Comparison of ENCODE assay signal across 33 cellular contexts in the genomic region with DNA sequence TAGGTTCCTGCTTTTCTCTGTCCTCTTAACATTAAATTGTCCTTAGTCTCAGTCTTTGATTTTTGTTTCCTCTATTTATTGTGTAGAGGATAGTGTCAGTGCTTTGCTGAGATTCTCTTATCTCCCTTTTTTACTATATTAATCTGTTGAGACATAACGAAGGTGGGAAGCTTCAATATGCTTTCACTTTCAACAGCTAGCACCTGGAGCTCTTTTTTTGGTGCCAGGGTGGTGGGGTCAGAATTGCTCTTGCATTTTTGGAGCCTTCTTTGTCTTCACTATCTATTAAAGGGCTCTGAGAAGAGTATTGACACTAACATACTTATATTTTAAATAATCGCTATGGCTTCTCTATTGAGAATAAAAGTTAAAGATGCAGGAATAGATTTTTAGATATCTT.
"Had no signal": no experiment of that assay in that cellular context is flagged by ENCODE, and none has a peak within 500 bp of the region (broad histone marks: within the 10 kb centered on the region; RNA-seq: fewer than 3 reads in every experiment).

No MANE protein-coding gene starts in this region.

- H3K36me3 Mint-ChIP-seq: activated CD4-positive, alpha-beta memory T cell treated with anti-CD3 and anti-CD28 coated beads for 36 hours; mesothelial cell of epicardium; naive thymus-derived CD8-positive, alpha-beta T cell; stimulated activated naive B cell treated with anti-CD40 and anti-IgM and Interleukin-4, amounts not matched to agents 10 μg/mL and 1 μg/mL and 100 μg/mL, for 72 hours had no signal

- H3K27me3 ChIP-seq: brain microvascular endothelial cell, pancreas, right atrium auricular region, stomach, suprapubic skin, tibial artery, upper lobe of right lung had no signal

- H3K27me3 Mint-ChIP-seq: activated CD4-positive, alpha-beta memory T cell treated with anti-CD3 and anti-CD28 coated beads for 36 hours; activated T-cell treated with anti-CD3 and anti-CD28 coated beads, Interleukin-2, amount 50 U/mL, for 24 hours; naive thymus-derived CD8-positive, alpha-beta T cell; stimulated activated naive B cell treated with anti-CD40 and anti-IgM and Interleukin-4, amounts not matched to agents 10 μg/mL and 1 μg/mL and 100 μg/mL, for 72 hours had no signal

- H3K9me3 Mint-ChIP-seq: activated T-cell treated with anti-CD3 and anti-CD28 coated beads, Interleukin-2, amount 50 U/mL, for 24 hours; mesothelial cell of epicardium; neural crest cell had no signal

- H3K36me3 ChIP-seq: brain microvascular endothelial cell, pancreas, right atrium auricular region, stomach, suprapubic skin, tibial artery, upper lobe of right lung, WERI-Rb-1 had no signal

- DNase-seq: activated CD4-positive, alpha-beta memory T cell treated with anti-CD3 and anti-CD28 coated beads for 36 hours; activated CD4-positive, alpha-beta T cell treated with anti-CD3 and anti-CD28 coated beads for 48 hours; activated CD8-positive, alpha-beta memory T cell treated with anti-CD3 and anti-CD28 coated beads, Interleukin-2, amount 50 U/mL, for 48 hours; activated gamma-delta T cell treated with Interleukin-2 at 50 U/mL for 16 hours; activated naive CD4-positive, alpha-beta T cell treated with anti-CD3 and anti-CD28 coated beads, Interleukin-2, amount 50 U/mL, for 16 hours; activated T-cell treated with anti-CD3 and anti-CD28 coated beads, Interleukin-2, amount 50 U/mL, for 24 hours; amniotic stem cell; brain microvascular endothelial cell; caudate nucleus; foreskin fibroblast; head of caudate nucleus; hypothalamus; immature natural killer cell; kidney; left colon; naive thymus-derived CD8-positive, alpha-beta T cell; nucleus accumbens; pancreas; psoas muscle; stimulated activated CD4-positive, alpha-beta T cell treated with anti-CD3 and anti-CD28 coated beads, Interleukin-15, amount 100 ng/mL, for 24 hours; stimulated activated CD4-positive, alpha-beta T cell treated with anti-CD3 and anti-CD28 coated beads, Interleukin-2, amount 100 ng/mL, for 24 hours; stimulated activated naive B cell treated with anti-CD40 and anti-IgM and Interleukin-4, amounts not matched to agents 10 μg/mL and 1 μg/mL and 100 μg/mL, for 72 hours; stomach; T-helper 9 cell; tibial artery; upper lobe of right lung; WERI-Rb-1 had no signal

- ATAC-seq: activated CD4-positive, CD25-positive, alpha-beta regulatory T cell treated with anti-CD3 and anti-CD28 coated beads, Interleukin-2, amount 50 U/mL, for 24 hours; esophagus mucosa; left colon; naive thymus-derived CD8-positive, alpha-beta T cell; pancreas; psoas muscle; stimulated activated naive B cell treated with anti-CD40 and anti-IgM and Interleukin-4, amounts not matched to agents 10 μg/mL and 1 μg/mL and 100 μg/mL, for 72 hours; upper lobe of right lung had no signal

- H3K27ac Mint-ChIP-seq: activated CD4-positive, alpha-beta memory T cell treated with anti-CD3 and anti-CD28 coated beads for 36 hours; activated T-cell treated with anti-CD3 and anti-CD28 coated beads, Interleukin-2, amount 50 U/mL, for 24 hours; immature natural killer cell; mesothelial cell of epicardium; naive thymus-derived CD8-positive, alpha-beta T cell; stimulated activated naive B cell treated with anti-CD40 and anti-IgM and Interleukin-4, amounts not matched to agents 10 μg/mL and 1 μg/mL and 100 μg/mL, for 72 hours had no signal

- H3K9me3 ChIP-seq: pancreas, psoas muscle, right atrium auricular region, stomach, suprapubic skin, tibial artery, upper lobe of right lung had no signal

- H3K4me1 Mint-ChIP-seq: immature natural killer cell; mesothelial cell of epicardium; naive thymus-derived CD8-positive, alpha-beta T cell; neural crest cell; stimulated activated naive B cell treated with anti-CD40 and anti-IgM and Interleukin-4, amounts not matched to agents 10 μg/mL and 1 μg/mL and 100 μg/mL, for 72 hours had no signal

- H3K4me1 ChIP-seq: pancreas, psoas muscle, right atrium auricular region, stomach, suprapubic skin, tibial artery, upper lobe of right lung had no signal

- H3K4me3 Mint-ChIP-seq: activated CD4-positive, alpha-beta memory T cell treated with anti-CD3 and anti-CD28 coated beads for 36 hours; activated T-cell treated with anti-CD3 and anti-CD28 coated beads, Interleukin-2, amount 50 U/mL, for 24 hours; immature natural killer cell; mesothelial cell of epicardium; naive thymus-derived CD8-positive, alpha-beta T cell; neural crest cell; stimulated activated naive B cell treated with anti-CD40 and anti-IgM and Interleukin-4, amounts not matched to agents 10 μg/mL and 1 μg/mL and 100 μg/mL, for 72 hours had no signal

- H3K27ac ChIP-seq: brain microvascular endothelial cell, pancreas, psoas muscle, right atrium auricular region, stomach, suprapubic skin, tibial artery, upper lobe of right lung, WERI-Rb-1 had no signal

- H3K4me3 ChIP-seq: pancreas, psoas muscle, right atrium auricular region, stomach, suprapubic skin, tibial artery, upper lobe of right lung had no signal
